In the genomic region with DNA sequence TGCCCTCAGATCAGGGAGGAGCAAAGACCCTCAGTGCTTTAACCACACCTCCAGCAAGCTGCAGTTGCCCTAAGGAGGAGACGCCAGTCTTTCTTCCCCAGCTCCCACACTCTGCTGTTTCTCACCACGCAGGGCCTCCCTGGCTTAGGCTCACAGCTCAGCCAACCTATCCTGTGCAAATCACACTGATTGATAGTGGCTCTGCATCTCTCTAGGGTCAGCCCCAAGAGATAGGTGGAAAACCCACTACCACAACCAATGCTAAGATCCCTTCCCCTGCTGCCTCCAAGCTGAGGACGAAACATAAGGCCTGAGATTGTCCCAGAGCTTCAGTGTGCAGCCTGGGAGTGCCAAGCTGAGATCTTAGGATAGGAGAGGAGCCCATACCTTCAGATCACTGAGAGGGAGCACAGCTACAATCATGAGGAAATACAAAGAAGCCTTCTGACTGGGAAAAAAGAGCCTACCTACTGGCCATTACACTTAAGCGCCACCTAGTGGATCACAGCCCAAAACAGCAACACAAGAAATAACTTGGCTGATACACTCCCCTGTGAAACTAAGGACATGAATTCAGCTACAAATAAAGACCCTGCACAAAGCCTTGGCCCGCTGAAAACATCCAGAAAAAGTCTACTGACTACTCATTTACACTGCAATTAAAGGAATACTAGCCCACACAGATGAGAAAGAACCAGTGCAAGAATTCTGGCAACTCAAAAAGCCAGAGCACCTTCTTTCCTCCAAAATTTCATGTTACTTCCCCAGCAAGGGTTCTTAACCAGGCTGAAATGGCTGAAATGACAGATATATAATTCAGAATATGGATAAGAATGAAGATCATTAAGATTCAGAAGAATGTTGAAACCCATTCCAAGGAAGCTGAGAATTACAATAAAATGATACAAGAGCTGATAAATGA, we compare ENCODE assay signal across 8 cellular contexts.
DNase-seq lines count a peak whose midpoint lies in the region; ATAC-seq and TF ChIP-seq lines count a peak whose summit lies in the region.

No MANE protein-coding gene starts in this region.

- intact Hi-C loops in MCF 10A (cut with micrococcal nuclease), result loop anchor here (1.0 to 10.0 kb wide), 6 partner anchors 59 to 580 kb away; partner anchors contain the start of gene COL8A1

- CTCF ChIA-PET in MCF 10A (lab: Yijun Ruan, JAX), result interaction anchor here (0.6 to 4.7 kb wide), 84 partner anchors 8 to 1793 kb away, joined by 3 to 138 read pairs (median 4); partner anchors contain the start of gene DCBLD2

- H3K36me3 Mint-ChIP-seq in MCF 10A (ENCODE audit: insufficient read depth, unreplicated experiment), result no peaks in the 10 kb centered on the region

- DNase-seq in COR-L47 (lab: John Stamatoyannopoulos, UW) (peak; percentile 47), NOMO-1 treated with DMSO at 0.1 percent for 48 hours (lab: John Stamatoyannopoulos, UW; ENCODE audit: unreplicated experiment) (peak; percentile 12), MCF 10A (ENCODE audit: unreplicated experiment) (peak; percentile 80), left lobe of liver (ENCODE audit: low spot score) (peak; percentile 51), ureter (ENCODE audit: low spot score) (peak; percentile 59), GM19238 (ENCODE audit: insufficient read length, low spot score) (no peak)

- POLR2A ChIA-PET in MCF 10A (lab: Yijun Ruan, JAX), result interaction anchor here (0.6 to 1.5 kb wide), 5 partner anchors 73 to 674 kb away, joined by 3 to 5 read pairs (median 4); no protein-coding TSS in a partner anchor

- H3K27ac Mint-ChIP-seq in MCF 10A (ENCODE audit: low read depth, unreplicated experiment), result no peak overlapping the region

- ATAC-seq in GM18520 (IDR thresholded peaks at IDR 0.05; ENCODE audit: unreplicated experiment), result peak; percentile 57
- peak; percentile 75 for ATAC-seq in HG03378 (IDR thresholded peaks at IDR 0.05; ENCODE audit: unreplicated experiment)
- ATAC-seq in left lobe of liver, result peak; percentile 88

- TF ChIP-seq CTCF in MCF 10A (IDR thresholded peaks at IDR 0.05; ENCODE audit: unreplicated experiment), result peak; percentile 46

- no peaks in the 10 kb centered on the region for H3K27me3 Mint-ChIP-seq in MCF 10A (ENCODE audit: insufficient read depth, unreplicated experiment)

- no TSS peak for BruUV-seq in MCF 10A (replicated peaks; lab: Mats Ljungman, UMichigan)

- H3K4me1 Mint-ChIP-seq in MCF 10A (ENCODE audit: insufficient read depth, unreplicated experiment), result no peaks in the 10 kb centered on the region

- H3K9me3 Mint-ChIP-seq in MCF 10A (ENCODE audit: unreplicated experiment), result no peaks in the 10 kb centered on the region

- H3K4me3 Mint-ChIP-seq in MCF 10A (ENCODE audit: unreplicated experiment), result no peak overlapping the region
